9 cellular contexts compared by ENCODE assay signal in the genomic region with DNA sequence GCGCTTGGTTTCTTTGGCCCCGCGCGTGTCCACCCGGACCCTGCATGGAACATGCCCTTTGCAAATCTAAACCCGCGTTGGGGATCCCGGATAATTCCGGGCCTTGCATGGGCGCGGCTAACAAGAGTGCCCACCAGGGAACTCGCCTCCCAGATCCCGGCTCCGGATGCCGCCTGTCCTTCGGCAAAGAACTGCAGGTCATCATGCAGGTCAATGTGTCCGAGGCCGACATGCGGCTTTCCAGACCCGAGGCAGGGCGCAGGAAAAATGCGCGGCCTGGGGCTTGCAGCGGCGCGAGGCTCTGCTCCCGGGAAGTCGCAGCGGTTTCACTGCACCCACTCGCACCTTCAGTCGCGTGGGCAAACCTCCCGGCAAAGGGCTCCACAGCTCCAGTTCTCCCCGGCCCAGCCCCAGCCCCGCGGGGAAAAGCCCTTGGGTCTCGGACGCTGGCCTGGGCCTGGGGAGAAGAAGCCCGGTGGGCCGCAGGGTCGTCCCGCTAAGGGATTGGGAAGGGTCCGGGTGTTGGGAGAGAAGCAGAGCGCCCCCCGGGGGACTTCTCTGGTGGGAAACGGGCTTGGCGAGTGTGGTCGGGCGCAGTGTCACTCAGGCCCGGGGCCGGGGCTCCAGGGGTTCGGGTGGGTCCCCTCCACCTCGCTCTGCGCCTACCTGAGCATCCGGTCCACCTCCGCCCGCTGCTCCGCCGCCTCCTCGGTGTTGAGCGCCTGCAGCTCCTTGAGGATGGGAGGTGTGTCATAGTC. TPM values are rescaled to one million over a fixed set of nuclear protein-coding genes. Genes with fewer than 3 reads are reported as not detected.
DNase-seq lines count a peak whose midpoint lies in the region; ATAC-seq, FAIRE-seq and TF ChIP-seq lines count a peak whose summit lies in the region.
"Had no signal": no experiment of that assay in that cellular context is flagged by ENCODE, and none has a peak within 500 bp of the region (broad histone marks: within the 10 kb centered on the region; RNA-seq: fewer than 3 reads in every experiment).

No MANE protein-coding gene starts in this region.

- no peaks in the 10 kb centered on the region for H3K9me3 Mint-ChIP-seq in activated naive CD4-positive, alpha-beta T cell treated with anti-CD3 and anti-CD28 coated beads for 36 hours

- WGBS in HepG2 (ENCODE audit: low lambda C conversion rate) = 7% methylated on average over 9 of the region's 61 CpGs

- TF ChIP-seq POLR2A in HepG2 (IDR thresholded peaks at IDR 0.05; ENCODE audit: insufficient read depth in 1 of 2, low read depth in 2 of 2, low read length in 2 of 2) = no peak

- peak; percentile 57 for TF ChIP-seq CTCF in HepG2 (CRISPR knock-in tag; IDR thresholded peaks at IDR 0.05)

- H2AFZ ChIP-seq in HepG2 (ENCODE audit: low read length) = no peak overlapping the region

- peaks cover 41% of the 10 kb centered on the region for H3K4me1 ChIP-seq in HepG2 (ENCODE audit: insufficient read depth, low read length)

- CTCF ChIA-PET in activated naive CD4-positive, alpha-beta T cell treated with anti-CD3 and anti-CD28 coated beads for 36 hours (lab: Charles Lee) = no interaction called here
- CTCF ChIA-PET in HepG2 (lab: Yijun Ruan, JAX; ENCODE audit: low intra/inter-chr PET ratio, low total read pairs) = no interaction called here

- DNase-seq in stimulated activated CD4-positive, alpha-beta T cell treated with anti-CD3 and anti-CD28 coated beads, Interleukin-4, amount 100 ng/mL, for 1 hour = peak; percentile 24
- DNase-seq in stimulated activated CD4-positive, alpha-beta T cell treated with anti-CD3 and anti-CD28 coated beads, Interleukin-12 subunit alpha, Interleukin-12 subunit beta, amount 100 ng/mL, for 4 hours = no peak
- peak; percentile 31 for DNase-seq in activated naive CD4-positive, alpha-beta T cell treated with anti-CD3 and anti-CD28 coated beads for 36 hours
- DNase-seq in HepG2 (ENCODE audit: low spot score) (peak; percentile 61), NCI-H510A (lab: John Stamatoyannopoulos, UW) (no peak), NCI-H1930 (lab: John Stamatoyannopoulos, UW) (no peak), COLO668 (lab: John Stamatoyannopoulos, UW; ENCODE audit: unreplicated experiment) (no peak), NCI-H2196 treated with DMSO at 0.1 percent for 48 hours (lab: John Stamatoyannopoulos, UW; ENCODE audit: unreplicated experiment) (no peak)

- BruUV-seq in HepG2 (replicated peaks; lab: Mats Ljungman, UMichigan) = no TSS peak

- peak overlapping the region; percentile 77 to 89 (median 80) for H3K4me3 ChIP-seq in HepG2 (replicated peaks in 1 of 3; ENCODE audit: insufficient read depth in 1 of 3, low read depth in 2 of 3, low read length in 3 of 3)

- POLR2A ChIA-PET in HepG2 (lab: Yijun Ruan, JAX) = interaction anchor here (0.7 to 6.0 kb wide), 17 partner anchors 10 to 87 kb away, joined by 3 to 79 read pairs (median 6); no protein-coding TSS in a partner anchor

- ATAC-seq in HepG2 = peak; percentile 50

- in situ Hi-C loops in HepG2 (cut with HindIII; ENCODE audit: extremely low pct_ligation_motif_present, low pct_unique_long_range_greater_than_20kb) = loop anchor here (5.0 to 10.0 kb wide), 2 partner anchors 37 to 99 kb away; a partner anchor contains a TSS

- peaks cover 1 to 4% of the 10 kb centered on the region in 2 experiments; a peak in 2 of 5 replicates for H3K36me3 ChIP-seq in HepG2 (replicated peaks in 1 of 2; ENCODE audit: control insufficient read depth in 1 of 2, insufficient read depth in 2 of 2, low read length in 2 of 2)

- intact Hi-C loops in activated naive CD4-positive, alpha-beta T cell treated with anti-CD3 and anti-CD28 coated beads for 36 hours (cut with micrococcal nuclease) = loop anchor here (10.0 kb wide), 1 partner anchor 809 kb away; a partner anchor contains a TSS
- intact Hi-C loops in HepG2 (cut with micrococcal nuclease; ENCODE audit: unreplicated experiment) = loop anchor here (2.0 to 10.0 kb wide), 3 partner anchors 43 to 93 kb away; no protein-coding TSS in a partner anchor

- FAIRE-seq in HepG2 (lab: Jason Lieb, UNC) = no peak

- peak; percentile 2; the same call in 1 of the 2 replicates for TF ChIP-seq RAD21 in HepG2 (CRISPR knock-in tag; IDR thresholded peaks at IDR 0.05)

- H3K27ac Mint-ChIP-seq in activated naive CD4-positive, alpha-beta T cell treated with anti-CD3 and anti-CD28 coated beads for 36 hours = no peak overlapping the region

- H3K36me3 Mint-ChIP-seq in activated naive CD4-positive, alpha-beta T cell treated with anti-CD3 and anti-CD28 coated beads for 36 hours (ENCODE audit: low read depth) = no peaks in the 10 kb centered on the region

- H3K79me2 ChIP-seq in HepG2 (ENCODE audit: insufficient read depth, low read length) = peaks cover 49% of the 10 kb centered on the region

- H3K4me1 Mint-ChIP-seq in activated naive CD4-positive, alpha-beta T cell treated with anti-CD3 and anti-CD28 coated beads for 36 hours (ENCODE audit: low read depth) = peaks cover 21% of the 10 kb centered on the region

- peak overlapping the region; percentile 93 for H3K9ac ChIP-seq in HepG2 (ENCODE audit: insufficient read depth, low read depth, low read length)

- no peaks in the 10 kb centered on the region; a peak in 1 of 5 replicates for H3K27me3 ChIP-seq in HepG2 (ENCODE audit: control insufficient read depth in 1 of 2, insufficient read depth in 2 of 2, low read length in 2 of 2)

- H4K20me1 ChIP-seq in HepG2 (ENCODE audit: insufficient read depth, low read length) = no peaks in the 10 kb centered on the region

- no peak for TF ChIP-seq EP300 in HepG2 (IDR thresholded peaks at IDR 0.05; ENCODE audit: low read depth in 2 of 2, low read length in 2 of 2)
- no peak for TF ChIP-seq EP300 in HepG2 (CRISPR knock-in tag; IDR thresholded peaks at IDR 0.05; ENCODE audit: borderline replicate concordance)

- peaks cover 76% of the 10 kb centered on the region for H3K27me3 Mint-ChIP-seq in activated naive CD4-positive, alpha-beta T cell treated with anti-CD3 and anti-CD28 coated beads for 36 hours (ENCODE audit: low read depth)

- H3K4me3 Mint-ChIP-seq in activated naive CD4-positive, alpha-beta T cell treated with anti-CD3 and anti-CD28 coated beads for 36 hours = peak overlapping the region; percentile 18

- peak overlapping the region; percentile 94 for H3K27ac ChIP-seq in HepG2 (ENCODE audit: extremely low read length, insufficient read depth, low read length)

- no peaks in the 10 kb centered on the region for H3K9me3 ChIP-seq in HepG2 (ENCODE audit: low read length)

- H3K4me2 ChIP-seq in HepG2 (ENCODE audit: low read depth, low read length) = peak overlapping the region; percentile 77

TF ChIP-seq in HepG2, 621 proteins besides CTCF, POLR2A, EP300 and RAD21 (continues in another document):
- TF ChIP-seq ZNF552 (CRISPR knock-in tag; IDR thresholded peaks at IDR 0.05; ENCODE audit: borderline replicate concordance) (no peak), BORCS8-MEF2B (CRISPR knock-in tag; IDR thresholded peaks at IDR 0.05) (peak; percentile 28; the same call in 1 of the 2 replicates), ZNF326 (CRISPR knock-in tag; IDR thresholded peaks at IDR 0.05; ENCODE audit: borderline replicate concordance) (no peak)

RNA-seq across cellular contexts. Expression of a gene that starts 0.8 kb away (rescaled TPM):
- not detected for total RNA-seq in activated naive CD4-positive, alpha-beta T cell treated with anti-CD3 and anti-CD28 coated beads for 36 hours
- total RNA-seq in HepG2 (2016; rRNA removed; fragmentation: Illumina TruSeq; extraction: Trizol) = 1.8 and 1.9 TPM in 2 replicates
- 0.71 TPM in 2 replicates for total RNA-seq in HepG2 (2016; cell fraction: cytosol; rRNA removed; fragmentation: Illumina TruSeq; extraction: Trizol; ENCODE audit: low read depth)
- 1.8 and 2.1 TPM in 2 replicates for total RNA-seq in HepG2 (2016; cell fraction: insoluble cytoplasmic fraction; rRNA removed; fragmentation: Illumina TruSeq; extraction: Trizol)
- total RNA-seq in HepG2 (2016; cell fraction: membrane; rRNA removed; fragmentation: Illumina TruSeq; extraction: Trizol) = 1.4 and 1.5 TPM in 2 replicates
- total RNA-seq in HepG2 (2016; cell fraction: nucleus; rRNA removed; fragmentation: Illumina TruSeq; extraction: Trizol) = 2.8 and 3.7 TPM in 2 replicates
- polyA plus RNA-seq in HepG2 (2011; rRNA removed) = 4.3 and 5.3 TPM in 2 replicates
- polyA plus RNA-seq in HepG2 (2011; cell fraction: cytosol; rRNA removed) = 4.9 and 7.0 TPM in 2 replicates
- 6.6 and 9.3 TPM in 2 replicates for polyA plus RNA-seq in HepG2 (2011; cell fraction: nucleus; rRNA removed)
- polyA plus RNA-seq in HepG2 (2012) = 6.9 and 8.5 TPM in 2 replicates
- polyA plus RNA-seq in HepG2 (2016; cell fraction: cytosol; fragmentation: Illumina TruSeq; extraction: Trizol; ENCODE audit: low read depth) = 0.77 and 0.84 TPM in 2 replicates
- 3.8 and 5.8 TPM in 2 replicates for polyA plus RNA-seq in HepG2 (2016; cell fraction: insoluble cytoplasmic fraction; fragmentation: Illumina TruSeq; extraction: Trizol; ENCODE audit: low read depth)
- polyA plus RNA-seq in HepG2 (2016; cell fraction: membrane; fragmentation: Illumina TruSeq; extraction: Trizol; ENCODE audit: low read depth) = 2.1 and 2.2 TPM in 2 replicates
- 7.4 and 7.8 TPM in 2 replicates for polyA plus RNA-seq in HepG2 (2016; cell fraction: nucleus; fragmentation: Illumina TruSeq; extraction: Trizol; ENCODE audit: insufficient read depth, low read depth)
- 10.9 TPM in 1 of 2 replicates, not detected in the other for polyA minus RNA-seq in HepG2 (2011; rRNA and poly(A)+ RNA removed; ENCODE audit: low replicate concordance)
- polyA minus RNA-seq in HepG2 (2011; cell fraction: cytosol; rRNA and poly(A)+ RNA removed) = 3.4 and 5.0 TPM in 2 replicates
- polyA minus RNA-seq in HepG2 (2011; cell fraction: nucleus; rRNA and poly(A)+ RNA removed) = 8.7 and 9.5 TPM in 2 replicates
- total RNA-seq: G401 had no signal

Comparison
In these comparisons a context has a peak if more than half of its experiments do, and no peak if none do; other contexts are left out.
1. DNase-seq: peak in stimulated activated CD4-positive, alpha-beta T cell treated with anti-CD3 and anti-CD28 coated beads, Interleukin-4, amount 100 ng/mL, for 1 hour (single experiment), activated naive CD4-positive, alpha-beta T cell treated with anti-CD3 and anti-CD28 coated beads for 36 hours (single experiment) and HepG2 (single experiment); none in stimulated activated CD4-positive, alpha-beta T cell treated with anti-CD3 and anti-CD28 coated beads, Interleukin-12 subunit alpha, Interleukin-12 subunit beta, amount 100 ng/mL, for 4 hours (single experiment), NCI-H510A (single experiment), NCI-H1930 (0 of 2), COLO668 (single experiment) and NCI-H2196 treated with DMSO at 0.1 percent for 48 hours (single experiment).